1 cellular context compared by ENCODE assay signal in the genomic region with DNA sequence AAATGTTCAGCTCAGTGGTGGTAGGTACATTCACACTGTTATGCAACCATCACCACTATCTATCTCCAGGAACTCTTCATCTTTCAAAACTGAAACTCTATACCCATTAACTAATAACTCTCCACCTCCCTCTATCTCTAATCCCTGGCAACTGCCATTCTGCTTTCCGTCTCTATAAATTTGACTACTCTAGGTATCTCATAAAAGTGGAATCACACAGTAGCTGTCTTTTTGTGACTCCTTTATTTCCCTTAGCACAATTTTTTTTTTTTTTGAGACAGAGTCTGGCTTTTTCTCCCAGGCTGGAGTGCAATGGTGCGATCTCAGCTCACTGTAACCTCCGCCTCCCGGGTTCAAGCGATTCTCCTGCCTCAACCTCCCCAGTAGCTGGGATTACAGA. TPM values are rescaled to one million over a fixed set of nuclear protein-coding genes. Genes with fewer than 3 reads are reported as not detected.
"Had no signal": no experiment of that assay in that cellular context is flagged by ENCODE, and none has a peak within 500 bp of the region (broad histone marks: within the 10 kb centered on the region; RNA-seq: fewer than 3 reads in every experiment).

No MANE protein-coding gene starts in this region.

RNA-seq across cellular contexts. Expression of a gene that starts 48.0 kb away (rescaled TPM):
- total RNA-seq: skeletal muscle tissue had no signal
